19 cellular contexts compared by ENCODE assay signal in the genomic region with DNA sequence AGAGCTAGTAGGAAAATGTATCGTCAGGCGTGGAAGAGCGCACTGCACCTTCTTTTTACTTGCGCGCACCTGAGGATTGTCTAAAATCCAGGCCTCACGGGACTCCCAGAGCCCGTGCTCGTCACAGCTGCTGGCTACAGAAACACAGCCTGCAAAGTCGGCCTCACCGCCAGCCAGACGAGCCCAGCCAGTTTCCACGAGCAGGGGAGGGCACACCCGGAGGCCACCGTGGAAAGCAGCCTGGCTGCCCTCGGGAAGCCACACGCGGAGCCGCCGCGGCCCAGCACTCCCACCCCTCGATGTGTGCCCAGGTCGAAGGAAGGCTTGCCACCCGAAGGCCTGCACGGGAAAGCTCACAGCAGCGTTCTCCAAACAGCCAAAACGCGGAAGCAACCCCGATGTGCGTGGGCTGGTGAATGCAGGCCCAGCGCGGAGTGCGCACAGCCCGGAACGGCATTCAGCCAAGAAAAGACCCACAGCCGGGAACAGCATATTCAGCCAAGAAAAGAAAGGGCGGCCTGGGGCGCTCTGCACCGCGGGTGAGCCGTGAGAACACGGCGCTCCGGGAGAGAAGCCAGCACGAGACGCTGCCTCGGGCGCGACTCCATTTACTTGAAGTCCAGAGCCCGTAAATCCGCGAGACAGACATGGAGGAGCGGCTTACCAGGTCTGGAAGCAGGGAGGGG. TPM values are rescaled to one million over a fixed set of nuclear protein-coding genes. Genes with fewer than 3 reads are reported as not detected.
DNase-seq lines count a peak whose midpoint lies in the region; TF ChIP-seq lines count a peak whose summit lies in the region.
"Had no signal": no experiment of that assay in that cellular context is flagged by ENCODE, and none has a peak within 500 bp of the region (broad histone marks: within the 10 kb centered on the region; RNA-seq: fewer than 3 reads in every experiment).

No MANE protein-coding gene starts in this region.

- WGBS in testis, 2 donors, result 55 to 75% methylated on average over 22 to 52 of the region's 52 CpGs

- H3K27ac Mint-ChIP-seq in endothelial cell (ENCODE audit: unreplicated experiment), result no peak overlapping the region
- H3K27ac Mint-ChIP-seq: CD8-positive, alpha-beta T cell; H9 had no signal

- H3K27ac ChIP-seq in C4-2B (peak overlapping the region; percentile 8; the same call in 1 of the 2 replicates), testis (no peak overlapping the region)
- H3K27ac ChIP-seq: BLaER1 had no signal

- H3K4me3 Mint-ChIP-seq in endothelial cell (ENCODE audit: unreplicated experiment), result peak overlapping the region; percentile 21
- H3K4me3 Mint-ChIP-seq: CD8-positive, alpha-beta T cell; H9 had no signal

- no peaks in the 10 kb centered on the region for H3K36me3 ChIP-seq in testis (ENCODE audit: low read depth, missing control alignments)
- H3K36me3 ChIP-seq: BLaER1 had no signal

- H3K27me3 ChIP-seq in testis, result no peaks in the 10 kb centered on the region
- H3K27me3 ChIP-seq: BLaER1 had no signal

- intact Hi-C loops in testis (cut with DNase I; ENCODE audit: low total_unique reads), result no loop called here

- H3K9me3 ChIP-seq in testis, result no peaks in the 10 kb centered on the region

- peaks cover 6% of the 10 kb centered on the region for H3K36me3 Mint-ChIP-seq in endothelial cell (ENCODE audit: low read depth, unreplicated experiment)
- H3K36me3 Mint-ChIP-seq: CD8-positive, alpha-beta T cell had no signal

- H3K4me1 ChIP-seq in testis, result no peaks in the 10 kb centered on the region

- TF ChIP-seq CTCF in C4-2B (conservative IDR thresholded peaks at IDR 0.05) (no peak), endothelial cell (IDR thresholded peaks at IDR 0.05; ENCODE audit: unreplicated experiment) (no peak), testis (IDR thresholded peaks at IDR 0.05) (no peak)

- no peak for DNase-seq in endothelial cell (ENCODE audit: low spot score)
- DNase-seq in mesenteric fat pad (ENCODE audit: low spot score), result peak; percentile 88
- no peak for DNase-seq in testis
- DNase-seq in NCI-H526 treated with DMSO at 0.1 percent for 48 hours (lab: John Stamatoyannopoulos, UW), result no peak
- no peak for DNase-seq in NCI-H446 treated with DMSO at 0.1 percent for 48 hours (lab: John Stamatoyannopoulos, UW)
- DNase-seq in HPDE6-E6E7 (ENCODE audit: extremely low spot score), result no peak
- DNase-seq: 8988T; Calu3; CD8-positive, alpha-beta T cell; DND-41; EL; H9 had no signal

- peak overlapping the region; percentile 15 to 30 for H3K4me3 ChIP-seq in testis
- H3K4me3 ChIP-seq: BLaER1, GM12878 had no signal

- no peak for TF ChIP-seq POLR2A in testis (IDR thresholded peaks at IDR 0.05)

- H3K27me3 Mint-ChIP-seq in endothelial cell (ENCODE audit: unreplicated experiment), result peaks cover 7% of the 10 kb centered on the region

- no peaks in the 10 kb centered on the region for H3K4me1 Mint-ChIP-seq in endothelial cell (ENCODE audit: unreplicated experiment)
- H3K4me1 Mint-ChIP-seq: H9 had no signal

- H3K9me3 Mint-ChIP-seq in endothelial cell (ENCODE audit: unreplicated experiment), result peaks cover 31% of the 10 kb centered on the region
- H3K9me3 Mint-ChIP-seq: CD8-positive, alpha-beta T cell had no signal

RNA-seq across cellular contexts. Expression of a gene that starts 53.9 kb away (rescaled TPM):
- total RNA-seq in endothelial cell (ENCODE audit: unreplicated experiment), result 2.5 TPM
- not detected for total RNA-seq in mesenteric fat pad
- 10 to 100 TPM in 1 of 2 donors, 1 to 10 TPM in 1; 8.3 to 15.2 TPM for total RNA-seq in testis
- 1.9 TPM for polyA plus RNA-seq in testis (ENCODE audit: insufficient read depth, low read depth, low replicate concordance)
- total RNA-seq: A673; Calu3; CD8-positive, alpha-beta T cell; G401; HT1080 had no signal
- polyA plus RNA-seq: AG04450 had no signal
